In the genomic region with DNA sequence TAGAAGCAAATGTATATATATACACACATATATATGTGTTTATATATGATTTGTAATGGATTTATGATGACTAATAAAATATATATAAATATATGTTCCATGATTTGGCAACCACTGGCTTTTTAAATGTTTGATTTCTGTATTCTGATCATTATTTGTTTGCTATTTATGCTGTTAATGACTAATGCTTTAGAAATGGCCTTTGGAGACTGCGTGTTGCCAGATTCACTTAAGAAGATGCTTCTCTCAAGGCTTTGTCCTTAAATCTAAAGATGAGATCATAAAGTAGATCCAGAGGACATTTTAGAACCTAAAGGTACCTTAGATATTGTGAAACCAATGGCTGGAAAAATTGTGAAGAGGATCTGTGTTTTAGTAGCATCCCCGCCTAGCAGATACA, we compare ENCODE assay signal across 18 cellular contexts.
A peak's percentile ranks its signal among the peaks of the same experiment; 100 is the strongest.
DNase-seq lines count a peak whose midpoint lies in the region; ATAC-seq and TF ChIP-seq lines count a peak whose summit lies in the region.
"Had no signal": no experiment of that assay in that cellular context is flagged by ENCODE, and none has a peak within 500 bp of the region (broad histone marks: within the 10 kb centered on the region; RNA-seq: fewer than 3 reads in every experiment).

No MANE protein-coding gene starts in this region.

- H2BK12ac ChIP-seq in mesenchymal stem cell (ENCODE audit: low read length in 2 of 2) = no peak overlapping the region

- no peak overlapping the region for H3K4me3 Mint-ChIP-seq in T-helper 17 cell

- H3K4me3 ChIP-seq in DND-41 (ENCODE audit: low read depth in 1 of 2, low read length in 2 of 2) = no peak overlapping the region; a peak in 1 of 4 replicates
- H3K4me3 ChIP-seq in mesenchymal stem cell (ENCODE audit: insufficient read depth in 1 of 2, low read depth in 1 of 2, low read length in 2 of 2) = no peak overlapping the region
- H3K4me3 ChIP-seq: SJCRH30 had no signal

- H3K4me1 Mint-ChIP-seq in T-helper 17 cell = peaks cover 58% of the 10 kb centered on the region

- H3K79me2 ChIP-seq in DND-41 (ENCODE audit: insufficient read depth, low read length) = no peaks in the 10 kb centered on the region

- no peak overlapping the region for H2BK5ac ChIP-seq in mesenchymal stem cell (ENCODE audit: low read depth, low read length, poor library complexity, severe bottlenecking)

- no peak overlapping the region for H2BK120ac ChIP-seq in mesenchymal stem cell (ENCODE audit: low read depth, low read length)

- H3K79me1 ChIP-seq in mesenchymal stem cell (replicated peaks; ENCODE audit: low read length, poor library complexity, severe bottlenecking) = peaks cover 12% of the 10 kb centered on the region

- TF ChIP-seq CTCF in DND-41 (IDR thresholded peaks at IDR 0.05; ENCODE audit: borderline replicate concordance, extremely low read depth, low read length, poor library complexity, severe bottlenecking) = no peak

- peak overlapping the region; percentile 50 for H3K4me2 ChIP-seq in DND-41 (ENCODE audit: insufficient read depth, low read length)
- no peak overlapping the region for H3K4me2 ChIP-seq in mesenchymal stem cell (ENCODE audit: low read length, poor library complexity, severe bottlenecking)

- DNase-seq in DND-41 (no peak), ELR (ENCODE audit: low read depth) (peak; percentile 43), T-helper 17 cell (no peak), mesenchymal stem cell (peak; percentile 45)
- DNase-seq in activated effector memory CD4-positive, alpha-beta T cell treated with Interleukin-2 at 50 U/mL for 16 hours = no peak
- no peak for DNase-seq in stimulated activated CD4-positive, alpha-beta T cell treated with anti-CD3 and anti-CD28 coated beads, Interleukin-4, amount 100 ng/mL, for 1 hour
- DNase-seq: ACHN, C1 segment of cervical spinal cord, DMS79, GDM1, KG1, NCI-H1417 treated with DMSO at 0.1 percent for 48 hours, NCI-H1930, NCI-H345, NCI-H524 treated with DMSO at 0.1 percent for 48 hours, SJCRH30 had no signal

- H3K14ac ChIP-seq in mesenchymal stem cell (ENCODE audit: low read length in 2 of 2) = no peak overlapping the region

- H2BK15ac ChIP-seq in mesenchymal stem cell (ENCODE audit: low read depth, poor library complexity, severe bottlenecking) = no peak overlapping the region

- peak overlapping the region; percentile 89 for H4K91ac ChIP-seq in mesenchymal stem cell (ENCODE audit: low read length)

- H3K4ac ChIP-seq in mesenchymal stem cell (ENCODE audit: low read depth in 1 of 2, low read length in 2 of 2) = no peak overlapping the region

- H3K36me3 ChIP-seq in DND-41 (ENCODE audit: insufficient read depth, low read length) = peaks cover 22% of the 10 kb centered on the region; the same call in 1 of the 2 replicates
- peaks cover 6 to 10% of the 10 kb centered on the region in 2 experiments for H3K36me3 ChIP-seq in mesenchymal stem cell (ENCODE audit: control insufficient read depth in 1 of 2, insufficient read depth in 2 of 2, low read depth in 1 of 2, low read length in 2 of 2)

- no peak for ATAC-seq in DND-41 (ENCODE audit: insufficient read depth, low read depth)
- no peak for ATAC-seq in T-helper 17 cell
- no peak for ATAC-seq in HG03442 (IDR thresholded peaks at IDR 0.05; ENCODE audit: unreplicated experiment)
- ATAC-seq: Panc1 had no signal

- no peak overlapping the region for H3K18ac ChIP-seq in mesenchymal stem cell (ENCODE audit: low read depth in 1 of 2, low read length in 2 of 2)

- H3K27ac Mint-ChIP-seq in T-helper 17 cell = peak overlapping the region; percentile 96

- no peak overlapping the region for H3K23ac ChIP-seq in mesenchymal stem cell (ENCODE audit: low read length in 2 of 2)

- H3K9ac ChIP-seq in DND-41 (ENCODE audit: low read depth, low read length) (peak overlapping the region; percentile 52), mesenchymal stem cell (ENCODE audit: low read length) (no peak overlapping the region)

- no peaks in the 10 kb centered on the region for H3K27me3 Mint-ChIP-seq in T-helper 17 cell

- H4K8ac ChIP-seq in mesenchymal stem cell (ENCODE audit: low read length) = no peak overlapping the region

- peaks cover 80% of the 10 kb centered on the region for H3K4me1 ChIP-seq in DND-41 (ENCODE audit: insufficient read depth, low read length)
- H3K4me1 ChIP-seq in mesenchymal stem cell (ENCODE audit: control insufficient read depth, insufficient read depth, low read depth, low read length) = peaks cover 6% of the 10 kb centered on the region
- H3K4me1 ChIP-seq: SJCRH30 had no signal

- H3K9me3 ChIP-seq in DND-41 (ENCODE audit: insufficient read depth, low read length, severe bottlenecking) = no peaks in the 10 kb centered on the region
- no peaks in the 10 kb centered on the region for H3K9me3 ChIP-seq in T-helper 17 cell (ENCODE audit: control insufficient read depth, low read length, poor library complexity, severe bottlenecking)
- H3K9me3 ChIP-seq in mesenchymal stem cell (ENCODE audit: control insufficient read depth, low read length) = no peaks in the 10 kb centered on the region
- H3K9me3 ChIP-seq: SJCRH30 had no signal

- WGBS in mesenchymal stem cell = 78% methylated on average over 2 of the region's 2 CpGs

- peaks cover 7% of the 10 kb centered on the region for H3K36me3 Mint-ChIP-seq in T-helper 17 cell (ENCODE audit: low read depth)

- no peaks in the 10 kb centered on the region for H4K20me1 ChIP-seq in DND-41 (ENCODE audit: insufficient read depth, low read length)

- H3K27me3 ChIP-seq in DND-41 (ENCODE audit: insufficient read depth, low read length, poor library complexity) (no peaks in the 10 kb centered on the region), mesenchymal stem cell (ENCODE audit: control insufficient read depth in 1 of 2, insufficient read depth in 1 of 2, low read length in 2 of 2) (no peaks in the 10 kb centered on the region)
- H3K27me3 ChIP-seq: SJCRH30 had no signal

- no peak overlapping the region for H2AK5ac ChIP-seq in mesenchymal stem cell (ENCODE audit: low read length, severe bottlenecking)

- peak overlapping the region; percentile 90 for H3K27ac ChIP-seq in DND-41 (ENCODE audit: low read length)
- H3K27ac ChIP-seq in mesenchymal stem cell (ENCODE audit: low read length, poor library complexity, severe bottlenecking) = no peak overlapping the region
- H3K27ac ChIP-seq: SJCRH30 had no signal

- peak overlapping the region; percentile 65 for H2AFZ ChIP-seq in DND-41 (ENCODE audit: low read depth, low read length)
- H2AFZ ChIP-seq in mesenchymal stem cell (ENCODE audit: low read depth, low read length) = no peak overlapping the region

Comparison
In these comparisons a context has a peak if more than half of its experiments do, and no peak if none do; other contexts are left out.
1. DNase-seq: peak in ELR (single experiment) and mesenchymal stem cell (single experiment); none in DND-41 (single experiment), T-helper 17 cell (0 of 3), activated effector memory CD4-positive, alpha-beta T cell treated with Interleukin-2 at 50 U/mL for 16 hours (single experiment) and stimulated activated CD4-positive, alpha-beta T cell treated with anti-CD3 and anti-CD28 coated beads, Interleukin-4, amount 100 ng/mL, for 1 hour (single experiment).